29 cellular contexts compared by ENCODE assay signal in the genomic region with DNA sequence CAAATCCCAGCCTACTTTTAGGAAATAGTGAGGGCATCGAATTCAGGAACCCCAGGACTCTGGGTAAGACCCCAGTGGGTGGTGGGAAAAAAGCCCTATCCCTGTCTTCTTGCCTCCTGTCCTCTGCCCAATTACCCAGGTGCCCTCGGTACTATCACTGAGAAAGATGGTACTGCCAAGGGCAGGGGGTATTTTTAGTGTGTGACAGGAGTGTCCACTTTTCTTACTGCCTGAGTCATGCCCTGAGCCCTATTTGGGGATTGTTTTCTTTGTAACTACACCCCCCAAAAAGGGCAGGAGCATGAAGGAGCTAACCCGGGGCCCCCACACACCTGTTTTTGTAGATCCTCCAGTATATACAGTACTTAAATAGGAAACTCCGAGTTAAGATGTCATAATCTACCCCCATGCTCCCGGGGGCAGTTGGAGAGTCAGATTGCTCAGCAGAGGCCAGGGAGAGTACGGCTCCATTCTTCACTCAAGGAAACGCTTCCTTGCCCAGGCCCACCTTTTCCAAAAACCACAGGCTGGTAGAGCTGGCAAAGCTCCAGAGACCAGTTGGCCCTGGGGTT. TPM values are rescaled to one million over a fixed set of nuclear protein-coding genes. Genes with fewer than 3 reads are reported as not detected.
"Had no signal": no experiment of that assay in that cellular context is flagged by ENCODE, and none has a peak within 500 bp of the region (broad histone marks: within the 10 kb centered on the region; RNA-seq: fewer than 3 reads in every experiment).

No MANE protein-coding gene starts in this region.

- H3K4me3 Mint-ChIP-seq: activated CD4-positive, alpha-beta T cell treated with anti-CD3 and anti-CD28 coated beads, Interleukin-2, amount 10 ng/mL, durations not matched to agents 24 days and 14 days; activated naive CD8-positive, alpha-beta T cell treated with anti-CD3 and anti-CD28 coated beads, Interleukin-2, amount 10 ng/mL, durations not matched to agents 7 days and 5 days; T-helper 17 cell; WTC11 had no signal

- H3K36me3 Mint-ChIP-seq: WTC11 had no signal

- H3K27ac ChIP-seq: adrenal gland had no signal

- H3K4me1 Mint-ChIP-seq: activated CD4-positive, alpha-beta T cell treated with anti-CD3 and anti-CD28 coated beads, Interleukin-2, amount 10 ng/mL, durations not matched to agents 24 days and 14 days had no signal

- H3K27me3 Mint-ChIP-seq: activated CD4-positive, alpha-beta T cell treated with anti-CD3 and anti-CD28 coated beads, Interleukin-2, amount 10 ng/mL, durations not matched to agents 24 days and 14 days; activated naive CD8-positive, alpha-beta T cell treated with anti-CD3 and anti-CD28 coated beads, Interleukin-2, amount 10 ng/mL, durations not matched to agents 7 days and 5 days; T-helper 17 cell had no signal

- H3K4me1 ChIP-seq: adrenal gland had no signal

- H3K9me3 Mint-ChIP-seq: activated CD4-positive, alpha-beta T cell treated with anti-CD3 and anti-CD28 coated beads, Interleukin-2, amount 10 ng/mL, durations not matched to agents 24 days and 14 days; activated naive CD8-positive, alpha-beta T cell treated with anti-CD3 and anti-CD28 coated beads, Interleukin-2, amount 10 ng/mL, durations not matched to agents 7 days and 5 days; activated T-helper 2 cell treated with anti-CD3 and anti-CD28 coated beads, Interferon-gamma antibody, Interleukin-2, Interleukin-4, amounts not matched to agents 10 μg/mL and 5 μg/mL and 100 μg/mL, durations not matched to agents 14 hours and 24 hours and 36 hours; WTC11 had no signal

- DNase-seq: activated CD4-positive, alpha-beta T cell treated with anti-CD3 and anti-CD28 coated beads, Interleukin-2, amount 10 ng/mL, durations not matched to agents 24 days and 14 days; activated CD4-positive, alpha-beta T cell treated with anti-CD3 and anti-CD28 coated beads, Interleukin-2, amount 50 U/mL, for 48 hours; activated CD4-positive, CD25-positive, alpha-beta regulatory T cell treated with anti-CD3 and anti-CD28 coated beads, Interleukin-2, amount 50 U/mL, for 72 hours; activated naive CD4-positive, alpha-beta T cell treated with anti-CD3 and anti-CD28 coated beads, Interleukin-2, amount 50 U/mL, for 16 hours; activated naive CD8-positive, alpha-beta T cell treated with anti-CD3 and anti-CD28 coated beads, Interleukin-2, amount 10 ng/mL, durations not matched to agents 7 days and 5 days; activated T-cell treated with anti-CD3 and anti-CD28 coated beads for 4 hours; activated T-cell treated with anti-CD3 and anti-CD28 coated beads, Interleukin-2, amount 50 U/mL, for 48 hours; adrenal gland; anterior cingulate cortex; caudate nucleus; MM.1S; NCI-H1048; NCI-H146; NCI-H187 treated with DMSO at 0.1 percent for 48 hours; NCI-H2081 treated with DMSO at 0.1 percent for 48 hours; NCI-H226; NCI-H510A; NCI-H526 treated with DMSO at 0.1 percent for 48 hours; NK-92 treated with Interleukin-12 subunit alpha and Interleukin-12 subunit beta, amount 100 ng/mL, for 24 hours; OCI-M1; RPMI8226; SHP77; T-helper 17 cell; T-helper 9 cell had no signal

- H3K4me3 ChIP-seq: adrenal gland had no signal

- H3K9me3 ChIP-seq: adrenal gland had no signal

- H3K27ac Mint-ChIP-seq: activated CD4-positive, alpha-beta T cell treated with anti-CD3 and anti-CD28 coated beads, Interleukin-2, amount 10 ng/mL, durations not matched to agents 24 days and 14 days; activated naive CD8-positive, alpha-beta T cell treated with anti-CD3 and anti-CD28 coated beads, Interleukin-2, amount 10 ng/mL, durations not matched to agents 7 days and 5 days; activated T-helper 2 cell treated with anti-CD3 and anti-CD28 coated beads, Interferon-gamma antibody, Interleukin-2, Interleukin-4, amounts not matched to agents 10 μg/mL and 5 μg/mL and 100 μg/mL, durations not matched to agents 14 hours and 24 hours and 36 hours; T-helper 17 cell; WTC11 had no signal

- ATAC-seq: Panc1, T-helper 17 cell, WTC11 had no signal

- H3K36me3 ChIP-seq: adrenal gland had no signal

- H3K27me3 ChIP-seq: adrenal gland had no signal

RNA-seq across cellular contexts. Expression of gene SMTNL1, which starts 3.8 kb away (rescaled TPM):
- total RNA-seq: activated CD4-positive, alpha-beta T cell treated with anti-CD3 and anti-CD28 coated beads, Interleukin-2, amount 10 ng/mL, durations not matched to agents 24 days and 14 days; activated CD8-positive, alpha-beta memory T cell treated with anti-CD3 and anti-CD28 coated beads for 36 hours; activated naive CD8-positive, alpha-beta T cell treated with anti-CD3 and anti-CD28 coated beads, Interleukin-2, amount 10 ng/mL, durations not matched to agents 7 days and 5 days; activated T-helper 2 cell treated with anti-CD3 and anti-CD28 coated beads, Interferon-gamma antibody, Interleukin-2, Interleukin-4, amounts not matched to agents 10 μg/mL and 5 μg/mL and 100 μg/mL, durations not matched to agents 14 hours and 24 hours and 36 hours; SK-MEL-5; T-helper 17 cell had no signal
- polyA plus RNA-seq: adrenal gland had no signal

RNA-seq across cellular contexts. Expression of gene SERPING1, which starts 56.3 kb away (rescaled TPM):
- total RNA-seq: activated CD8-positive, alpha-beta memory T cell treated with anti-CD3 and anti-CD28 coated beads for 36 hours; activated T-helper 2 cell treated with anti-CD3 and anti-CD28 coated beads, Interferon-gamma antibody, Interleukin-2, Interleukin-4, amounts not matched to agents 10 μg/mL and 5 μg/mL and 100 μg/mL, durations not matched to agents 14 hours and 24 hours and 36 hours; SK-MEL-5 had no signal
